Comparison of ENCODE assay signal across 7 cellular contexts in the genomic region with DNA sequence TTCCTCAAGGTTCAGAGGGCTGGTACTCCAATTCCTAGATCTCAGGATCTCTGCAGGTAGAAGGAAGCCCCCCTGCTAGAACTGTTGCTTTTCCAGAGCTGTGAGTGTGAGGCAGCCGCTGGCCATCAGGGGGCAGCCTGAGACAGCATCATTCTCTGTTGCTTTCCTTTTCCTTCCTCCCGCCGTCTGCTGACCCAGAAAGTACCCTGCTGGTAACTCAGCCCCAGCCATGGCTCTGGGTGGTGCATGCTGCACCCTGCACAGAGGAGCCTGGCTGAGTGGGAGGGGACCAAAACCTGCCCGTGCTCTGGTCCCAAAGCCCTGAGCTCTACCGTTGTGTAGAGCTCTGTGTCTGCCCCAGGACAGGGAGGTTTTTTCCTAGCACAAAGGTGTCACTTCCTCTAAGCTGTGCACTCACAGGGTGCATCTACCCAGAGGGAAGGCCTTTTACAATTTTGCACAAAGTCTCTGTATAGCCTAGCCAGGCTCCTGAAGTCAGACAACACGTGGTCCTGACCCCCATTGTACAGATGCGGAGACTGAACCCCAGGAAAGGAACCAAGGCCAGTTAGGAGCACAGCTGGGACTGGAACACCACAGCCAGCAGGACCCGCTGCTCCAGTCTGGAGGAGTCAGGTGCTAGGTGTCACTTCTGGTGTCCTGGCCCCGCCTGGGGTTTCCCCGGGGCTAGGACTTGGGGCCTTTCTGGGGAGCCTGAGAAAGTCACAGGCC. TPM values are rescaled to one million over a fixed set of nuclear protein-coding genes. Genes with fewer than 3 reads are reported as not detected.
A peak's percentile ranks its signal among the peaks of the same experiment; 100 is the strongest.
DNase-seq lines count a peak whose midpoint lies in the region; ATAC-seq and TF ChIP-seq lines count a peak whose summit lies in the region.

No MANE protein-coding gene starts in this region.

- peak; percentile 54 for ATAC-seq in GM18502 (IDR thresholded peaks at IDR 0.05; ENCODE audit: poor library complexity, unreplicated experiment)
- peak; percentile 62 for ATAC-seq in RWPE2 (ENCODE audit: low read depth)

- H3K27me3 ChIP-seq in MM.1S (replicated peaks; ENCODE audit: insufficient read depth, low read length) (peaks cover 4% of the 10 kb centered on the region; the same call in 1 of the 2 replicates), RWPE2 (ENCODE audit: insufficient read depth, poor library complexity, severe bottlenecking) (no peaks in the 10 kb centered on the region)

- peak overlapping the region; percentile 64 for H3K4me2 ChIP-seq in MM.1S (ENCODE audit: low read depth, low read length)

- intact Hi-C loops in activated T-helper 2 cell treated with anti-CD3 and anti-CD28 coated beads, Interferon-gamma antibody, Interleukin-2, Interleukin-4, amounts not matched to agents 10 μg/mL and 5 μg/mL and 100 μg/mL, durations not matched to agents 14 hours and 24 hours and 36 hours (cut with micrococcal nuclease), result loop anchor here (1.0 to 2.0 kb wide), 2 partner anchors 108 to 166 kb away; no protein-coding TSS in a partner anchor

- no peaks in the 10 kb centered on the region for H3K9me3 ChIP-seq in MM.1S (replicated peaks; ENCODE audit: insufficient read depth, low read length)
- no peaks in the 10 kb centered on the region for H3K9me3 ChIP-seq in RWPE2 (ENCODE audit: severe bottlenecking)

- TF ChIP-seq CTCF in MM.1S (IDR thresholded peaks at IDR 0.05; ENCODE audit: low read length), result peak; percentile 91
- TF ChIP-seq CTCF in RWPE2 (IDR thresholded peaks at IDR 0.05; ENCODE audit: poor library complexity, severe bottlenecking), result peak; percentile 91
- TF ChIP-seq CTCF in fibroblast of pulmonary artery (IDR thresholded peaks at IDR 0.05; ENCODE audit: low read length, missing control alignments), result peak; percentile 91

- H3K27ac ChIP-seq in MM.1S (ENCODE audit: low read length) (no peak overlapping the region), RWPE2 (ENCODE audit: poor library complexity, severe bottlenecking) (peak overlapping the region; percentile 20), substantia nigra (ENCODE audit: low read depth, low read length, poor library complexity, severe bottlenecking) (no peak overlapping the region)

- H3K36me3 Mint-ChIP-seq in activated T-helper 2 cell treated with anti-CD3 and anti-CD28 coated beads, Interferon-gamma antibody, Interleukin-2, Interleukin-4, amounts not matched to agents 10 μg/mL and 5 μg/mL and 100 μg/mL, durations not matched to agents 14 hours and 24 hours and 36 hours (ENCODE audit: low read depth), result no peaks in the 10 kb centered on the region

- no peak overlapping the region for H3K27ac Mint-ChIP-seq in activated T-helper 2 cell treated with anti-CD3 and anti-CD28 coated beads, Interferon-gamma antibody, Interleukin-2, Interleukin-4, amounts not matched to agents 10 μg/mL and 5 μg/mL and 100 μg/mL, durations not matched to agents 14 hours and 24 hours and 36 hours

- no peaks in the 10 kb centered on the region for H4K20me1 ChIP-seq in MM.1S (ENCODE audit: insufficient read depth, low read length)

- peak overlapping the region; percentile 47 for H3K4me3 Mint-ChIP-seq in activated T-helper 2 cell treated with anti-CD3 and anti-CD28 coated beads, Interferon-gamma antibody, Interleukin-2, Interleukin-4, amounts not matched to agents 10 μg/mL and 5 μg/mL and 100 μg/mL, durations not matched to agents 14 hours and 24 hours and 36 hours (ENCODE audit: low read depth)

- H2AFZ ChIP-seq in MM.1S (ENCODE audit: low read length), result peak overlapping the region; percentile 80

- peaks cover 4% of the 10 kb centered on the region for H3K4me1 ChIP-seq in MM.1S (ENCODE audit: low read length)
- H3K4me1 ChIP-seq in RWPE2 (ENCODE audit: insufficient read depth, poor library complexity, severe bottlenecking), result peaks cover 18% of the 10 kb centered on the region

- H3K9me2 ChIP-seq in MM.1S (replicated peaks; ENCODE audit: insufficient read depth, low read length), result no peaks in the 10 kb centered on the region

- H3F3A ChIP-seq in MM.1S (ENCODE audit: insufficient read depth, low read length), result 0 out of 2 replicates have a peak, but pooled peaks cover 3% of the 10 kb centered on the region

- peaks cover 10% of the 10 kb centered on the region for H3K4me1 Mint-ChIP-seq in activated T-helper 2 cell treated with anti-CD3 and anti-CD28 coated beads, Interferon-gamma antibody, Interleukin-2, Interleukin-4, amounts not matched to agents 10 μg/mL and 5 μg/mL and 100 μg/mL, durations not matched to agents 14 hours and 24 hours and 36 hours (ENCODE audit: low read depth)

- no peaks in the 10 kb centered on the region for H3K9me3 Mint-ChIP-seq in activated T-helper 2 cell treated with anti-CD3 and anti-CD28 coated beads, Interferon-gamma antibody, Interleukin-2, Interleukin-4, amounts not matched to agents 10 μg/mL and 5 μg/mL and 100 μg/mL, durations not matched to agents 14 hours and 24 hours and 36 hours

- no peaks in the 10 kb centered on the region for H3K36me3 ChIP-seq in MM.1S (replicated peaks; ENCODE audit: insufficient read depth, low read length)
- no peaks in the 10 kb centered on the region for H3K36me3 ChIP-seq in RWPE2 (ENCODE audit: low read depth)

- no peaks in the 10 kb centered on the region for H3K79me2 ChIP-seq in MM.1S (ENCODE audit: low read length)

- H3K4me3 ChIP-seq in MM.1S (ENCODE audit: low read length), result peak overlapping the region; percentile 42
- H3K4me3 ChIP-seq in RWPE2 (ENCODE audit: severe bottlenecking), result no peak overlapping the region
- H3K4me3 ChIP-seq in fibroblast of pulmonary artery (replicated peaks; ENCODE audit: low read depth, low read length), result no peak overlapping the region

- H3K27me3 Mint-ChIP-seq in activated T-helper 2 cell treated with anti-CD3 and anti-CD28 coated beads, Interferon-gamma antibody, Interleukin-2, Interleukin-4, amounts not matched to agents 10 μg/mL and 5 μg/mL and 100 μg/mL, durations not matched to agents 14 hours and 24 hours and 36 hours (ENCODE audit: low read depth), result peaks cover 6% of the 10 kb centered on the region

- DNase-seq in MM.1S, result peak; percentile 69
- no peak for DNase-seq in RWPE2 (ENCODE audit: low spot score)
- peak; percentile 63 for DNase-seq in activated T-helper 2 cell treated with anti-CD3 and anti-CD28 coated beads, Interferon-gamma antibody, Interleukin-2, Interleukin-4, amounts not matched to agents 10 μg/mL and 5 μg/mL and 100 μg/mL, durations not matched to agents 14 hours and 24 hours and 36 hours (ENCODE audit: low spot score)
- peak; percentile 77 for DNase-seq in fibroblast of pulmonary artery (ENCODE audit: low read depth)
- DNase-seq in nucleus accumbens (lab: John Stamatoyannopoulos, UW), result peak in 49 of 56 donors; percentile 18 to 88 (median 51)
- DNase-seq in substantia nigra (lab: John Stamatoyannopoulos, UW), result peak in 44 of 49 donors; percentile 19 to 82 (median 60)

- H3K9ac ChIP-seq in MM.1S (ENCODE audit: low read length), result no peak overlapping the region

RNA-seq across cellular contexts. Expression of a gene that starts 5.6 kb away (rescaled TPM):
- total RNA-seq in activated T-helper 2 cell treated with anti-CD3 and anti-CD28 coated beads, Interferon-gamma antibody, Interleukin-2, Interleukin-4, amounts not matched to agents 10 μg/mL and 5 μg/mL and 100 μg/mL, durations not matched to agents 14 hours and 24 hours and 36 hours, result 1.4 and 1.8 TPM in 2 replicates

RNA-seq across cellular contexts. Expression of a gene that starts 35.5 kb away (rescaled TPM):
- total RNA-seq in activated T-helper 2 cell treated with anti-CD3 and anti-CD28 coated beads, Interferon-gamma antibody, Interleukin-2, Interleukin-4, amounts not matched to agents 10 μg/mL and 5 μg/mL and 100 μg/mL, durations not matched to agents 14 hours and 24 hours and 36 hours, result not detected in 2 replicates

RNA-seq across cellular contexts. Expression of a gene that starts 57.3 kb away (rescaled TPM):
- not detected in 2 replicates for total RNA-seq in activated T-helper 2 cell treated with anti-CD3 and anti-CD28 coated beads, Interferon-gamma antibody, Interleukin-2, Interleukin-4, amounts not matched to agents 10 μg/mL and 5 μg/mL and 100 μg/mL, durations not matched to agents 14 hours and 24 hours and 36 hours
